Comparison of ENCODE assay signal across 1 cellular context in the genomic region with DNA sequence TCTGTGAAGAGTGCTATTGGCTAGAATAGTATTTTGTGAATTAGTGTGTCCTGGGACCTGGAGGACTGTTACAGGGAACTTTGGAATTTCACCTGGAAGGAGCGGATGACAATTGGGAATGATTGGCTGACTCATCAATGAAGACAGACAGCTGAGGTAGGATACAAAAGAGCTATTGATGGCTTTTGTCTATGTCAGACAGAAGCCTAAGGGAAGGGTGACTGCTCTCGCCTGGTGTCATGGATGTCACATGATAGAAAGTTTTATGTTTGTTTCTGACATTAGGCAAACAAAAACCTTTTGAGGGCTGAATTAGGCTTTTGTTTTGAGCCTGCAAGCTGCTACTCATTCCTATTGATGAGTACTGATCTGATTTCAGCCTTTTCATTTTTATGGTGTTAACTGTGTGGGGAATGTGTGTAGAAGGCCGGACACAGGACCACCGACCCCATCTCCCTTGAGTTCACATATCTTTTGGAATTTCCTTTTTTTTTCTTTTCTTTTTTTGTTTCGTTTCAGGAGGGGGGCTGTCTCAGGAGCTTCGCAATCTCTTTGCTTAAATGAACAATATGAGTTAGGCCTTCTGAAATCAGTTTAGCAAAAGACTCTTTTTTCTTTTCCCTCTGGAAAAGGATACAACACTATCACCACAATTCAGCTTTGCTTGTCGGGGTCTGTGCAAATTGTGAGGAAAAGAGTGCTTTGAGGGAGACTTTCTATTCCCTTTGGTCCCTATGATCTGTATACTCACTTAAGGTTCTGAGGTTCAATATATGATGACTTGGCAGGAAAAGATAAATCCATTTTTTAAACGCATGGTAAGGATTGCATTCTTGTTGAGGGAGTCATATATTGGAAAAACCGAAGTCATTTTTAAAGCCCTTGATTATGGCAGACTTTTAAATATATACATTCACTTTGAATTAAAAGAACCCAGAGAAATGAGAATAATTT.
TF ChIP-seq lines count a peak whose summit lies in the region.

No MANE protein-coding gene starts in this region.

TF ChIP-seq in H1, 55 proteins besides CTCF, POLR2A, EP300 and RAD21 (continued from another document):
- TF ChIP-seq HDAC2 (IDR thresholded peaks at IDR 0.05; ENCODE audit: borderline replicate concordance in 1 of 2, low read depth in 2 of 2, low read length in 2 of 2) = no peak
- TF ChIP-seq MAFK (IDR thresholded peaks at IDR 0.05; ENCODE audit: low read depth, low read length) = peak; percentile 66; the same call in 1 of the 2 replicates
- TF ChIP-seq SRF (IDR thresholded peaks at IDR 0.05; ENCODE audit: low read depth, low read length) = no peak
- no peak; a peak in 1 of 4 replicates for TF ChIP-seq SIN3A (conservative IDR thresholded peaks at IDR 0.05 in 1 of 2, IDR thresholded peaks at IDR 0.05 in 1 of 2; ENCODE audit: low read depth in 1 of 2, low read length in 2 of 2)
- no peak for TF ChIP-seq CBX8 (IDR thresholded peaks at IDR 0.05; ENCODE audit: borderline replicate concordance, low read depth, low read length)
- no peak for TF ChIP-seq NRF1 (IDR thresholded peaks at IDR 0.05; ENCODE audit: low read depth, low read length)
- no peak for TF ChIP-seq CTBP2 (IDR thresholded peaks at IDR 0.05; ENCODE audit: borderline replicate concordance, insufficient read depth, insufficient read length, low read length)
- no peak for TF ChIP-seq EZH2 (IDR thresholded peaks at IDR 0.05; ENCODE audit: low read depth, low read length, severe bottlenecking)
- TF ChIP-seq, protein P1, sequence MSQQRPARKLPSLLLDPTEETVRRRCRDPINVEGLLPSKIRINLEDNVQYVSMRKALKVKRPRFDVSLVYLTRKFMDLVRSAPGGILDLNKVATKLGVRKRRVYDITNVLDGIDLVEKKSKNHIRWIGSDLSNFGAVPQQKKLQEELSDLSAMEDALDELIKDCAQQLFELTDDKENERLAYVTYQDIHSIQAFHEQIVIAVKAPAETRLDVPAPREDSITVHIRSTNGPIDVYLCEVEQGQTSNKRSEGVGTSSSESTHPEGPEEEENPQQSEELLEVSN (IDR thresholded peaks at IDR 0.05) = no peak
- no peak for TF ChIP-seq SP2 (IDR thresholded peaks at IDR 0.05; ENCODE audit: low read length)
- no peak for TF ChIP-seq TBP (IDR thresholded peaks at IDR 0.05; ENCODE audit: low read depth, low read length)
- TF ChIP-seq CBX5 (IDR thresholded peaks at IDR 0.05; ENCODE audit: low read depth, low read length) = no peak
- peak; percentile 68; the same call in 1 of the 2 replicates for TF ChIP-seq JUND (IDR thresholded peaks at IDR 0.05; ENCODE audit: low read length)
- TF ChIP-seq CHD2 (IDR thresholded peaks at IDR 0.05; ENCODE audit: low read length) = no peak
